26 cellular contexts compared by ENCODE assay signal in the genomic region with DNA sequence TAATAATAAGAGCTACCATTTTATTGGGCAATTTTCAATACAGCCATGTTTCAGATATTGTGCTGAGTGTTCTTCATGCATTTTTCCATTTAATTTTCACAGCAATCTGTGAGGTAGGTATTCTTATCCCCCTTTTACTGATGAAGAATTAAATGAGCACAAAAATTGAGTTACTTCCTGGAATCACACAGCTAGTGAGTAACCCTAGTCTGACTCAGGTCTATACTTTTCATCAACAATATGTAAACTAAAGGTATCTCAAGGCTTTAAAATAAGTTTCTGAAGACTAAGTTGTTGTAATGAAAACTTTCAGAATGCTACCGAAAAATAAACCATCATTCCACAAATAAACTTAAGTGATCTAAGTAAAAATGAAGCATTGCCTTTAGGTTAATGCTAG.
"Had no signal": no experiment of that assay in that cellular context is flagged by ENCODE, and none has a peak within 500 bp of the region (broad histone marks: within the 10 kb centered on the region; RNA-seq: fewer than 3 reads in every experiment).

No MANE protein-coding gene starts in this region.

- H3K4me1 Mint-ChIP-seq: activated CD4-positive, alpha-beta T cell treated with anti-CD3 and anti-CD28 coated beads, Interleukin-2, amount 10 ng/mL, durations not matched to agents 7 days and 5 days; activated naive CD4-positive, alpha-beta T cell treated with anti-CD3 and anti-CD28 coated beads, Interleukin-2, amount 10 ng/mL, durations not matched to agents 7 days and 5 days had no signal

- DNase-seq: activated CD4-positive, alpha-beta T cell treated with anti-CD3 and anti-CD28 coated beads for 1 hour; activated CD4-positive, alpha-beta T cell treated with anti-CD3 and anti-CD28 coated beads, Interleukin-2, amount 10 ng/mL, durations not matched to agents 7 days and 5 days; activated CD4-positive, alpha-beta T cell treated with anti-CD3 and anti-CD28 coated beads, Interleukin-2, amount 50 U/mL, for 48 hours; activated CD4-positive, CD25-positive, alpha-beta regulatory T cell; activated CD8-positive, alpha-beta memory T cell treated with anti-CD3 and anti-CD28 coated beads, Interleukin-2, amount 50 U/mL, for 4 hours; activated CD8-positive, alpha-beta T cell treated with anti-CD3 and anti-CD28 coated beads, Interleukin-2, amount 10 ng/mL, durations not matched to agents 7 days and 5 days; activated effector memory CD4-positive, alpha-beta T cell treated with Interleukin-2 at 50 U/mL for 16 hours; activated naive CD4-positive, alpha-beta T cell treated with anti-CD3 and anti-CD28 coated beads, Interleukin-2, amount 10 ng/mL, durations not matched to agents 7 days and 5 days; activated naive CD8-positive, alpha-beta T cell treated with anti-CD3 and anti-CD28 coated beads, Interleukin-2, amount 50 U/mL, for 24 hours; anterior cingulate cortex; central memory CD4-positive, alpha-beta T cell; NCI-H1105 treated with DMSO at 0.1 percent for 48 hours; NCI-H1436 treated with DMSO at 0.1 percent for 48 hours; NCI-H1694 treated with DMSO at 0.1 percent for 48 hours; NCI-H2029; NCI-H345; NCI-H524 treated with DMSO at 0.1 percent for 48 hours; SHP77; SJCRH30; T1000; WERI-Rb-1 had no signal

- H3K27me3 Mint-ChIP-seq: activated CD4-positive, alpha-beta T cell treated with anti-CD3 and anti-CD28 coated beads, Interleukin-2, amount 10 ng/mL, durations not matched to agents 7 days and 5 days; activated naive CD4-positive, alpha-beta T cell treated with anti-CD3 and anti-CD28 coated beads, Interleukin-2, amount 10 ng/mL, durations not matched to agents 7 days and 5 days; activated naive CD8-positive, alpha-beta T cell; activated naive CD8-positive, alpha-beta T cell treated with anti-CD3 and anti-CD28 coated beads, Interleukin-2, amount 50 U/mL, for 24 hours; brain had no signal

- H3K9me3 ChIP-seq: SJCRH30 had no signal

- H3K36me3 Mint-ChIP-seq: activated naive CD4-positive, alpha-beta T cell treated with anti-CD3 and anti-CD28 coated beads, Interleukin-2, amount 10 ng/mL, durations not matched to agents 7 days and 5 days had no signal

- H3K27me3 ChIP-seq: SJCRH30 had no signal

- H3K4me1 ChIP-seq: SJCRH30 had no signal

- H3K9me3 Mint-ChIP-seq: activated CD4-positive, alpha-beta T cell treated with anti-CD3 and anti-CD28 coated beads, Interleukin-2, amount 10 ng/mL, durations not matched to agents 7 days and 5 days; activated naive CD4-positive, alpha-beta T cell treated with anti-CD3 and anti-CD28 coated beads, Interleukin-2, amount 10 ng/mL, durations not matched to agents 7 days and 5 days; activated naive CD8-positive, alpha-beta T cell treated with anti-CD3 and anti-CD28 coated beads, Interleukin-2, amount 50 U/mL, for 24 hours; activated T-helper 1 cell treated with anti-CD3 and anti-CD28 coated beads, Interleukin-12 subunit alpha, Interleukin-12 subunit beta, Interleukin-2, Interleukin-4 antibody, amounts not matched to agents 30 ng/mL and 10 ng/mL and 1 ng/mL, durations not matched to agents 14 hours and 24 hours and 36 hours; brain had no signal

- H3K27ac ChIP-seq: SJCRH30, SK-N-MC, WERI-Rb-1 had no signal

- H3K36me3 ChIP-seq: WERI-Rb-1 had no signal

- H3K27ac Mint-ChIP-seq: activated CD4-positive, alpha-beta T cell treated with anti-CD3 and anti-CD28 coated beads, Interleukin-2, amount 10 ng/mL, durations not matched to agents 7 days and 5 days; activated CD8-positive, alpha-beta T cell treated with anti-CD3 and anti-CD28 coated beads, Interleukin-2, amount 10 ng/mL, durations not matched to agents 7 days and 5 days; activated naive CD4-positive, alpha-beta T cell treated with anti-CD3 and anti-CD28 coated beads, Interleukin-2, amount 10 ng/mL, durations not matched to agents 7 days and 5 days; activated naive CD8-positive, alpha-beta T cell treated with anti-CD3 and anti-CD28 coated beads, Interleukin-2, amount 50 U/mL, for 24 hours; activated T-helper 1 cell treated with anti-CD3 and anti-CD28 coated beads, Interleukin-12 subunit alpha, Interleukin-12 subunit beta, Interleukin-2, Interleukin-4 antibody, amounts not matched to agents 30 ng/mL and 10 ng/mL and 1 ng/mL, durations not matched to agents 14 hours and 24 hours and 36 hours; brain had no signal

- H3K4me3 Mint-ChIP-seq: activated CD4-positive, alpha-beta T cell treated with anti-CD3 and anti-CD28 coated beads, Interleukin-2, amount 10 ng/mL, durations not matched to agents 7 days and 5 days; activated CD8-positive, alpha-beta T cell treated with anti-CD3 and anti-CD28 coated beads, Interleukin-2, amount 10 ng/mL, durations not matched to agents 7 days and 5 days; activated naive CD4-positive, alpha-beta T cell treated with anti-CD3 and anti-CD28 coated beads, Interleukin-2, amount 10 ng/mL, durations not matched to agents 7 days and 5 days; activated naive CD8-positive, alpha-beta T cell; activated naive CD8-positive, alpha-beta T cell treated with anti-CD3 and anti-CD28 coated beads, Interleukin-2, amount 50 U/mL, for 24 hours; activated T-helper 1 cell treated with anti-CD3 and anti-CD28 coated beads, Interleukin-12 subunit alpha, Interleukin-12 subunit beta, Interleukin-2, Interleukin-4 antibody, amounts not matched to agents 30 ng/mL and 10 ng/mL and 1 ng/mL, durations not matched to agents 14 hours and 24 hours and 36 hours; brain had no signal

- H3K4me3 ChIP-seq: SJCRH30, SK-N-MC had no signal

- ATAC-seq: activated CD8-positive, alpha-beta T cell treated with anti-CD3 and anti-CD28 coated beads, Interleukin-2, amount 10 ng/mL, durations not matched to agents 7 days and 5 days; Panc1 had no signal
